Comparison of ENCODE assay signal across 34 cellular contexts in the genomic region with DNA sequence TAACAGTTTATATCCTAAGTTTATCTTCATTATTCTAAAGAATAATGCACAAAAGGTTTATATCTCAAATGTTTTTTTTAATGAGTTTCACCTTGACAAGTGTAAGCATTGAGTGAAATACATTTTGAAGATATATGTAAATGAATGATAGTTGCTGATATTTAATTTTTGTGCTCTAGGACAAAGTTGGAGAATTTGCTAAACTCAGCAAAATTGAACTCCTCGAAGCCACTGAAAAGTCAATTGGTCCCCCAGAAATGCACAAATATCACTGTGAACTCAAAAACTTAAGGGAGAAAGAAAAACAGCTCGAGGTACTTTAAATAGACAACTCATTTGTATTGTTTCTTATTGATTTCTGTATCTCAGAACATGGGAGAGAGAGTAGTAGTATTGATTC.
"Had no signal": no experiment of that assay in that cellular context is flagged by ENCODE, and none has a peak within 500 bp of the region (broad histone marks: within the 10 kb centered on the region; RNA-seq: fewer than 3 reads in every experiment).

No MANE protein-coding gene starts in this region.

- H3K4me1 ChIP-seq: colonic mucosa, esophagus squamous epithelium had no signal

- FAIRE-seq: endothelial cell of umbilical vein had no signal

- H3K4me3 ChIP-seq: adrenal gland, body of pancreas, colonic mucosa, esophagus squamous epithelium, gastroesophageal sphincter, heart right ventricle had no signal

- DNase-seq: activated B cell treated with CpG ODN at 0.5 μM for 24 hours; activated CD4-positive, alpha-beta memory T cell treated with anti-CD3 and anti-CD28 coated beads for 36 hours; activated CD4-positive, alpha-beta T cell treated with anti-CD3 and anti-CD28 coated beads for 48 hours; activated CD4-positive, alpha-beta T cell treated with anti-CD3 and anti-CD28 coated beads, Interleukin-2, amount 50 U/mL, for 1 hour; activated CD8-positive, alpha-beta memory T cell treated with anti-CD3 and anti-CD28 coated beads, Interleukin-2, amount 10 ng/mL, durations not matched to agents 7 days and 5 days; activated CD8-positive, alpha-beta memory T cell treated with anti-CD3 and anti-CD28 coated beads, Interleukin-2, amount 50 U/mL, for 4 hours; activated CD8-positive, alpha-beta T cell treated with anti-CD3 and anti-CD28 coated beads, Interleukin-2, amount 10 ng/mL, durations not matched to agents 7 days and 5 days; activated effector memory CD4-positive, alpha-beta T cell treated with anti-CD3 and anti-CD28 coated beads, Interleukin-2, amount 50 U/mL, for 16 hours; activated naive CD4-positive, alpha-beta T cell treated with anti-CD3 and anti-CD28 coated beads for 36 hours; activated naive CD8-positive, alpha-beta T cell treated with anti-CD3 and anti-CD28 coated beads for 36 hours; activated naive CD8-positive, alpha-beta T cell treated with anti-CD3 and anti-CD28 coated beads, Interleukin-2, amount 50 U/mL, for 24 hours; activated T-cell treated with anti-CD3 and anti-CD28 coated beads, Interleukin-2, amount 50 U/mL, for 1 hour; activated T-cell treated with anti-CD3 and anti-CD28 coated beads, Interleukin-2, amount 50 U/mL, for 48 hours; adrenal gland; amygdala; aorta; body of pancreas; caudate nucleus; colonic mucosa; effector CD8-positive, alpha-beta T cell; esophagus squamous epithelium; foreskin melanocyte; heart right ventricle; T1000; WERI-Rb-1 had no signal

- H3K9me3 Mint-ChIP-seq: activated B cell treated with CpG ODN at 0.5 μM for 24 hours; activated CD4-positive, alpha-beta memory T cell treated with anti-CD3 and anti-CD28 coated beads for 36 hours; activated naive CD4-positive, alpha-beta T cell treated with anti-CD3 and anti-CD28 coated beads for 36 hours; activated naive CD4-positive, alpha-beta T cell treated with anti-CD3 and anti-CD28 coated beads, Interleukin-2, amount 50 U/mL, for 24 hours; activated naive CD8-positive, alpha-beta T cell treated with anti-CD3 and anti-CD28 coated beads for 36 hours; activated naive CD8-positive, alpha-beta T cell treated with anti-CD3 and anti-CD28 coated beads, Interleukin-2, amount 50 U/mL, for 24 hours; activated T-helper 1 cell treated with anti-CD3 and anti-CD28 coated beads, Interleukin-12 subunit alpha, Interleukin-12 subunit beta, Interleukin-2, Interleukin-4 antibody, amounts not matched to agents 30 ng/mL and 10 ng/mL and 1 ng/mL, durations not matched to agents 14 hours and 24 hours and 36 hours; activated T-helper 2 cell treated with anti-CD3 and anti-CD28 coated beads, Interferon-gamma antibody, Interleukin-2, Interleukin-4, amounts not matched to agents 10 μg/mL and 5 μg/mL and 100 μg/mL, durations not matched to agents 14 hours and 24 hours and 36 hours; T-helper 1 cell treated with Interleukin-12 subunit alpha and Interleukin-12 subunit beta and Interleukin-4 antibody, amounts not matched to agents 30 μg/mL and 1 μg/mL, for 36 hours; T-helper 2 cell treated with Interferon-gamma antibody and Interleukin-4, amounts not matched to agents 5 μg/mL and 100 μg/mL, for 36 hours had no signal

- H3K27me3 ChIP-seq: adrenal gland, body of pancreas, colonic mucosa, esophagus squamous epithelium, gastroesophageal sphincter, heart right ventricle had no signal

- H3K27ac Mint-ChIP-seq: activated B cell treated with CpG ODN at 0.5 μM for 24 hours; activated CD4-positive, alpha-beta memory T cell treated with anti-CD3 and anti-CD28 coated beads for 36 hours; activated CD8-positive, alpha-beta memory T cell treated with anti-CD3 and anti-CD28 coated beads, Interleukin-2, amount 10 ng/mL, durations not matched to agents 7 days and 5 days; activated CD8-positive, alpha-beta T cell treated with anti-CD3 and anti-CD28 coated beads, Interleukin-2, amount 10 ng/mL, durations not matched to agents 7 days and 5 days; activated naive CD4-positive, alpha-beta T cell treated with anti-CD3 and anti-CD28 coated beads for 36 hours; activated naive CD4-positive, alpha-beta T cell treated with anti-CD3 and anti-CD28 coated beads, Interleukin-2, amount 50 U/mL, for 24 hours; activated naive CD8-positive, alpha-beta T cell treated with anti-CD3 and anti-CD28 coated beads for 36 hours; activated naive CD8-positive, alpha-beta T cell treated with anti-CD3 and anti-CD28 coated beads, Interleukin-2, amount 50 U/mL, for 24 hours; activated T-helper 1 cell treated with anti-CD3 and anti-CD28 coated beads, Interleukin-12 subunit alpha, Interleukin-12 subunit beta, Interleukin-2, Interleukin-4 antibody, amounts not matched to agents 30 ng/mL and 10 ng/mL and 1 ng/mL, durations not matched to agents 14 hours and 24 hours and 36 hours; activated T-helper 2 cell treated with anti-CD3 and anti-CD28 coated beads, Interferon-gamma antibody, Interleukin-2, Interleukin-4, amounts not matched to agents 10 μg/mL and 5 μg/mL and 100 μg/mL, durations not matched to agents 14 hours and 24 hours and 36 hours; T-helper 1 cell treated with Interleukin-12 subunit alpha and Interleukin-12 subunit beta and Interleukin-4 antibody, amounts not matched to agents 30 μg/mL and 1 μg/mL, for 36 hours; T-helper 2 cell treated with Interferon-gamma antibody and Interleukin-4, amounts not matched to agents 5 μg/mL and 100 μg/mL, for 36 hours had no signal

- ATAC-seq: activated CD4-positive, CD25-positive, alpha-beta regulatory T cell treated with anti-CD3 and anti-CD28 coated beads, Interleukin-2, amount 50 U/mL, for 24 hours; activated CD8-positive, alpha-beta memory T cell treated with anti-CD3 and anti-CD28 coated beads, Interleukin-2, amount 10 ng/mL, durations not matched to agents 7 days and 5 days; activated CD8-positive, alpha-beta T cell treated with anti-CD3 and anti-CD28 coated beads, Interleukin-2, amount 10 ng/mL, durations not matched to agents 7 days and 5 days; activated naive CD8-positive, alpha-beta T cell treated with anti-CD3 and anti-CD28 coated beads, Interleukin-2, amount 50 U/mL, for 24 hours; body of pancreas; gastroesophageal sphincter; heart right ventricle had no signal

- H3K27ac ChIP-seq: adrenal gland, body of pancreas, colonic mucosa, epithelial cell of prostate, esophagus squamous epithelium, gastroesophageal sphincter, heart right ventricle, WERI-Rb-1 had no signal

- H3K4me3 Mint-ChIP-seq: activated B cell treated with CpG ODN at 0.5 μM for 24 hours; activated CD4-positive, alpha-beta memory T cell treated with anti-CD3 and anti-CD28 coated beads for 36 hours; activated CD8-positive, alpha-beta memory T cell treated with anti-CD3 and anti-CD28 coated beads, Interleukin-2, amount 10 ng/mL, durations not matched to agents 7 days and 5 days; activated CD8-positive, alpha-beta T cell treated with anti-CD3 and anti-CD28 coated beads, Interleukin-2, amount 10 ng/mL, durations not matched to agents 7 days and 5 days; activated naive CD4-positive, alpha-beta T cell treated with anti-CD3 and anti-CD28 coated beads for 36 hours; activated naive CD4-positive, alpha-beta T cell treated with anti-CD3 and anti-CD28 coated beads, Interleukin-2, amount 50 U/mL, for 24 hours; activated naive CD8-positive, alpha-beta T cell treated with anti-CD3 and anti-CD28 coated beads for 36 hours; activated naive CD8-positive, alpha-beta T cell treated with anti-CD3 and anti-CD28 coated beads, Interleukin-2, amount 50 U/mL, for 24 hours; activated T-helper 1 cell treated with anti-CD3 and anti-CD28 coated beads, Interleukin-12 subunit alpha, Interleukin-12 subunit beta, Interleukin-2, Interleukin-4 antibody, amounts not matched to agents 30 ng/mL and 10 ng/mL and 1 ng/mL, durations not matched to agents 14 hours and 24 hours and 36 hours; T-helper 1 cell treated with Interleukin-12 subunit alpha and Interleukin-12 subunit beta and Interleukin-4 antibody, amounts not matched to agents 30 μg/mL and 1 μg/mL, for 36 hours; T-helper 2 cell treated with Interferon-gamma antibody and Interleukin-4, amounts not matched to agents 5 μg/mL and 100 μg/mL, for 36 hours had no signal

- H3K27me3 Mint-ChIP-seq: activated B cell treated with CpG ODN at 0.5 μM for 24 hours; activated CD4-positive, alpha-beta memory T cell treated with anti-CD3 and anti-CD28 coated beads for 36 hours; activated CD8-positive, alpha-beta memory T cell treated with anti-CD3 and anti-CD28 coated beads, Interleukin-2, amount 10 ng/mL, durations not matched to agents 7 days and 5 days; activated naive CD4-positive, alpha-beta T cell treated with anti-CD3 and anti-CD28 coated beads, Interleukin-2, amount 50 U/mL, for 24 hours; activated naive CD8-positive, alpha-beta T cell treated with anti-CD3 and anti-CD28 coated beads for 36 hours; activated naive CD8-positive, alpha-beta T cell treated with anti-CD3 and anti-CD28 coated beads, Interleukin-2, amount 50 U/mL, for 24 hours had no signal

- H3K9me3 ChIP-seq: body of pancreas, colonic mucosa, esophagus squamous epithelium, gastroesophageal sphincter, heart right ventricle had no signal

- H3K36me3 ChIP-seq: colonic mucosa had no signal
